ENCODE assay signal across 13 cellular contexts in the genomic region with DNA sequence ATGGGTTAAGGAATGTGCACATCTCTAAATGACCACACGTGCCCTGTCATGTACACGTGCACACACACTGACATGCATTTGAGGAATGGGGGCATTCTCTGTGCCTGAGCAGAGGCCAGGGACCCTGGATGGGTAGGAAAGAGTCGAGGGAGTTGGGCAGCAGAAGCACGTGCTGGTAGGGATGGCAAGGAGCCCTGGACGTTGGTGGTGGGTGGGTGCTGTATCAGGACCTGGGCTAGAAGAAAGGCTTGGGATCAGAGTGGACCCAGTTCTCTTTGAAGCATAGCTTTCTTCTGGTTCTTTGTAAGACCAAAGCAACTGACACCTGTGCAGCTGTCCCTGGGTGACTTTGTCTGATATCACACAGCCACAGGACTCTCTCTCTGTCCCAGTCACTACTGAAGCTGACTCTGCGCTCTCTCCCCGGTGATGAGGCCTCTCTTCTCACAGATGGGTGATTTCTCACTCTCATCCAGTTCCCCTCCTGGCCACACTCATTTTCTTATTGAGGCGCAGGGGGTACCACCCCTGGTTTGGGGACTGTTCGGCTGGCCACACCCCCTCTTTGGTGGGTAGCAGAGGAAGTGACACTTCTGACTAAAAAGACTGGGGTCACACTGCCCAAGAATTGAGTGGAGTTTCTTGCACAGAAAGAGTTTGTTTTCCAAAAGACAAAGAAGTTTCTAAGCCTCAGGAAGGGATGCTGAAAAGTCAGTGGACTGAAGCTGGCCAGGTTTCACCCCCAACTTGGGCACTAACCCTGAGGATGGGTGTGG.
DNase-seq lines count a peak whose midpoint lies in the region; ATAC-seq and TF ChIP-seq lines count a peak whose summit lies in the region.
"Had no signal": no experiment of that assay in that cellular context is flagged by ENCODE, and none has a peak within 500 bp of the region (broad histone marks: within the 10 kb centered on the region; RNA-seq: fewer than 3 reads in every experiment).

No MANE protein-coding gene starts in this region.

- H2BK5ac ChIP-seq in neuronal stem cell (ENCODE audit: low read length) = no peak overlapping the region

- peak; percentile 66 for ATAC-seq in activated CD4-positive, alpha-beta T cell treated with anti-CD3 and anti-CD28 coated beads for 36 hours
- ATAC-seq in GM21447 (IDR thresholded peaks at IDR 0.05; ENCODE audit: unreplicated experiment) = peak; percentile 52
- no peak for ATAC-seq in HG03565 (IDR thresholded peaks at IDR 0.05; ENCODE audit: unreplicated experiment)
- ATAC-seq: gastroesophageal sphincter, left ventricle myocardium superior had no signal

- no peaks in the 10 kb centered on the region for H3K36me3 Mint-ChIP-seq in activated CD4-positive, alpha-beta T cell treated with anti-CD3 and anti-CD28 coated beads for 36 hours (ENCODE audit: low read depth)

- H3K36me3 ChIP-seq in neuronal stem cell (replicated peaks in 1 of 2; ENCODE audit: control insufficient read depth in 2 of 2, insufficient read depth in 2 of 2, low read length in 2 of 2) = no peaks in the 10 kb centered on the region
- H3K36me3 ChIP-seq: gastroesophageal sphincter, tibial artery, WERI-Rb-1 had no signal

- H3K27me3 ChIP-seq in neuronal stem cell (ENCODE audit: control insufficient read depth in 3 of 3, insufficient read depth in 3 of 3, low read depth in 1 of 3, low read length in 3 of 3) = peaks cover 0 to 35% (median 31%) of the 10 kb centered on the region in 3 experiments

- no CpG with 5 or more reads among the region's 9 CpGs for WGBS in neuronal stem cell (ENCODE audit: extremely low coverage in 2 of 2, insufficient read length in 2 of 2, insufficient replicate concordance in 1 of 2), 2 donors

- peak overlapping the region; percentile 27 for H3K18ac ChIP-seq in neuronal stem cell (ENCODE audit: low read length)

- H3K23ac ChIP-seq in neuronal stem cell (ENCODE audit: low read depth, low read length, poor library complexity) = peak overlapping the region; percentile 81

- H3K79me1 ChIP-seq in neuronal stem cell (ENCODE audit: low read depth, low read length) = no peaks in the 10 kb centered on the region

- peak overlapping the region; percentile 39 for H4K91ac ChIP-seq in neuronal stem cell (ENCODE audit: low read depth, low read length, poor library complexity)

- no peak for TF ChIP-seq POLR2A in NB4 (IDR thresholded peaks at IDR 0.05; ENCODE audit: extremely low read depth, insufficient read length)

- H4K8ac ChIP-seq in neuronal stem cell (ENCODE audit: low read depth, low read length) = no peak overlapping the region

- no peak for TF ChIP-seq CTCF in NB4 (IDR thresholded peaks at IDR 0.05; ENCODE audit: low read depth, low read length)

- peak overlapping the region; percentile 6 for H2AK5ac ChIP-seq in neuronal stem cell (ENCODE audit: low read depth, low read length)

- no peak overlapping the region for H2BK120ac ChIP-seq in neuronal stem cell (ENCODE audit: low read depth, low read length)

- H3K14ac ChIP-seq in neuronal stem cell (ENCODE audit: low read length) = no peak overlapping the region

- no peak overlapping the region for H3K4me2 ChIP-seq in neuronal stem cell (ENCODE audit: insufficient read depth, low read length, poor library complexity, severe bottlenecking)

- H2BK15ac ChIP-seq in neuronal stem cell (ENCODE audit: low read length) = no peak overlapping the region

- H2AFZ ChIP-seq in neuronal stem cell (ENCODE audit: low read length) = no peak overlapping the region

- no peak overlapping the region for H3K4me3 ChIP-seq in NB4 (ENCODE audit: low read depth, low read length)
- H3K4me3 ChIP-seq in neuronal stem cell (ENCODE audit: low read length in 2 of 2) = no peak overlapping the region
- H3K4me3 ChIP-seq: gastroesophageal sphincter, tibial artery had no signal

- peaks cover 26% of the 10 kb centered on the region for H3K27me3 Mint-ChIP-seq in activated CD4-positive, alpha-beta T cell treated with anti-CD3 and anti-CD28 coated beads for 36 hours

- no peak overlapping the region for H2BK12ac ChIP-seq in neuronal stem cell (ENCODE audit: low read length)

- POLR2A ChIA-PET in activated CD4-positive, alpha-beta T cell treated with anti-CD3 and anti-CD28 coated beads for 36 hours (lab: Charles Lee) = no interaction called here

- peak overlapping the region; percentile 64 for H3K9ac ChIP-seq in neuronal stem cell (ENCODE audit: low read depth, low read length, poor library complexity)

- no peak overlapping the region for H3K27ac ChIP-seq in neuronal stem cell (replicated peaks; ENCODE audit: low read length)
- H3K27ac ChIP-seq: gastroesophageal sphincter, tibial artery, WERI-Rb-1 had no signal

- no peak overlapping the region for H3K4me3 Mint-ChIP-seq in activated CD4-positive, alpha-beta T cell treated with anti-CD3 and anti-CD28 coated beads for 36 hours

- no peaks in the 10 kb centered on the region for H3K9me3 ChIP-seq in neuronal stem cell (replicated peaks in 1 of 2; ENCODE audit: control insufficient read depth in 2 of 2, insufficient read depth in 1 of 2, low read depth in 1 of 2, low read length in 2 of 2)
- H3K9me3 ChIP-seq: gastroesophageal sphincter, tibial artery had no signal

- CTCF ChIA-PET in activated CD4-positive, alpha-beta T cell treated with anti-CD3 and anti-CD28 coated beads for 36 hours (lab: Charles Lee) = no interaction called here

- DNase-seq in activated CD4-positive, alpha-beta T cell treated with anti-CD3 and anti-CD28 coated beads for 36 hours = peak; percentile 32
- no peak for DNase-seq in activated CD4-positive, alpha-beta T cell treated with anti-CD3 and anti-CD28 coated beads, Interleukin-2, amount 50 U/mL, for 48 hours
- DNase-seq in NB4 (ENCODE audit: low read depth) = peak; percentile 14
- no peak for DNase-seq in neuronal stem cell (ENCODE audit: low spot score)
- DNase-seq in NCI-H774 (lab: John Stamatoyannopoulos, UW) = no peak
- no peak for DNase-seq in middle frontal gyrus (ENCODE audit: extremely low spot score, low spot score)
- DNase-seq: left ventricle myocardium superior, NCI-H2029 treated with DMSO at 0.1 percent for 48 hours, WERI-Rb-1 had no signal

- H3K4me1 Mint-ChIP-seq in activated CD4-positive, alpha-beta T cell treated with anti-CD3 and anti-CD28 coated beads for 36 hours = no peaks in the 10 kb centered on the region

- intact Hi-C loops in activated CD4-positive, alpha-beta T cell treated with anti-CD3 and anti-CD28 coated beads for 36 hours (cut with DNase I, micrococcal nuclease) = no loop called here

- H3K4ac ChIP-seq in neuronal stem cell (ENCODE audit: low read length) = no peak overlapping the region

- H3K27ac Mint-ChIP-seq in activated CD4-positive, alpha-beta T cell treated with anti-CD3 and anti-CD28 coated beads for 36 hours = no peak overlapping the region

- peaks cover 13 to 25% of the 10 kb centered on the region in 2 donors for H3K4me1 ChIP-seq in neuronal stem cell (ENCODE audit: control insufficient read depth in 2 of 2, insufficient read depth in 1 of 2, low read depth in 1 of 2, low read length in 2 of 2)

- no peaks in the 10 kb centered on the region for H3K9me3 Mint-ChIP-seq in activated CD4-positive, alpha-beta T cell treated with anti-CD3 and anti-CD28 coated beads for 36 hours (ENCODE audit: low read depth)

Comparison
In these comparisons a context has a peak if more than half of its experiments do, and no peak if none do; other contexts are left out.
1. DNase-seq: peak in activated CD4-positive, alpha-beta T cell treated with anti-CD3 and anti-CD28 coated beads for 36 hours (single experiment) and NB4 (single experiment); none in activated CD4-positive, alpha-beta T cell treated with anti-CD3 and anti-CD28 coated beads, Interleukin-2, amount 50 U/mL, for 48 hours (0 of 2), neuronal stem cell (single experiment), NCI-H774 (single experiment) and middle frontal gyrus (single experiment).